2 cellular contexts compared by ENCODE assay signal in the genomic region with DNA sequence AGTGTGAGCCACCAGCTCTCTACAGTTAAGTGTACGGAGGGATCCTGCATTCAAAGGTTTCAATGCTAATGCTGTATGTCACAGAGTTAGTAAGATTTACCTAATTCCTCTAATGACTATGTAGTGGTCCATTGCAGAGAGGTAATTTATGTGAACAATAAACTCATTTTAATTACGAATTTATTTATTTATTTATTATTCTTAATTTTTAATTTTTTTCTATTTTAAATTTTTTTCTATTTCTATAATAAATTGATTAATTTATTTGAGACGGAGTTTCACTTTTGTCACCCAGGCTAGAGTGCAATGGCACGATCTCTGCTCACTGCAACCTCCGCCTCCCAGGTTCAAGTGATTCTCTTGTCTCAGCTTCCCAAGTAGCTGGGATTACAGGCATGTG. TPM values are rescaled to one million over a fixed set of nuclear protein-coding genes. Genes with fewer than 3 reads are reported as not detected.
"Had no signal": no experiment of that assay in that cellular context is flagged by ENCODE, and none has a peak within 500 bp of the region (broad histone marks: within the 10 kb centered on the region; RNA-seq: fewer than 3 reads in every experiment).

No MANE protein-coding gene starts in this region.

RNA-seq across cellular contexts. Expression of gene CACNG8, which starts 14.1 kb away (rescaled TPM):
- total RNA-seq: GM12878 had no signal

RNA-seq across cellular contexts. Expression of gene CACNG7, which starts 39.5 kb away (rescaled TPM):
- total RNA-seq: GM12878 had no signal

RNA-seq across cellular contexts. Expression of gene CACNG6, which starts 42.8 kb away (rescaled TPM):
- total RNA-seq: G401, GM12878 had no signal
